In the genomic region with DNA sequence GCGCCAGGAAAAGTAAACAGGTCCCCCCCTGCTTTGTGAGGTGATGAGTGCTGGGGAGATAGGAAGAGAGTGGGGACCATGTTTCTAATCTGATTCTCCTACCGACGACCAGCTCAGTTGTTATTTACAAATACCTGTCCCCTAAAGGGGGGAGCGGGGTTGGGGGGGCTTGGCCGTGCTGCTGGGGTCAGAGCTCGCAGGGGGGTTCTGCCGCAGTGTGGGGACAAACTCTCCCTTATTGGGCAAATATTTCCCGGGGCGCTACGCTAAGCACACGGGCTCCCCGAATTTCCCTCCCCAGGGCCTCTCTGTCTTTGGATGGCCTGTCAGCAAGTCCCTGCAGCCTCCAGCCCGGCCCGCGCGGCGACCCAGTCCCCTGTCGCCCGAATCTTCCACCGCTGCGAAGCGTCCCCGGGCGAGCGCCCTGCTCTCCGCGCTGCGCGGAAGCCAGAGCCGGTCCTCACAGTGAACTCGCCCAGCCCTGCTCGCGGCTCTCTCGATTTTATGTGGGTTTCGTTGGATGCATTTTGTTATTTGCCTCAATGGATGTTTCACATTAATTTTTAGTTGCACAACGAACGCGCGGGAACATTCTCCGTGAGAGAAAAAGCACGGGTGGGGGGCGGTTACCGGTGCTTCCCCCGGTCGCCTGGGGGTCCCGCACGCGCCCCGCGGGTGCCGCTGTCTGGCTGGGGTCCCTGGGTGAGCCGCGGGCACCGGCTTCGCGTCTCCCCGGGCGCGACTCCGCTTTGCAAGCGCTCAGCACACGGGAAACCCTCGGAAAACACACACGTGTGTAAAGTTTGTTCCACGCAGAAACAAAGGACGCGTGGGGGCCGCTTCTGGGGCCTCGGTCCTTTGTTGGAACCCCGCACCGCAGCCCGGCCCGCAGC, we compare ENCODE assay signal across 9 cellular contexts. TPM values are rescaled to one million over a fixed set of nuclear protein-coding genes. Genes with fewer than 3 reads are reported as not detected.
DNase-seq lines count a peak whose midpoint lies in the region; ATAC-seq and TF ChIP-seq lines count a peak whose summit lies in the region.
"Had no signal": no experiment of that assay in that cellular context is flagged by ENCODE, and none has a peak within 500 bp of the region (broad histone marks: within the 10 kb centered on the region; RNA-seq: fewer than 3 reads in every experiment).

No MANE protein-coding gene starts in this region.

- H3K27ac Mint-ChIP-seq in HFFc6, result peak overlapping the region; percentile 60
- H3K27ac Mint-ChIP-seq in activated T-cell treated with anti-CD3 and anti-CD28 coated beads, Interleukin-2, amount 50 U/mL, for 24 hours, result peak overlapping the region; percentile 76

- no peaks in the 10 kb centered on the region for H3K36me3 ChIP-seq in prostate gland

- intact Hi-C loops in prostate gland (cut with DNase I), result loop anchor here (2.0 to 5.0 kb wide), 4 partner anchors 43 to 412 kb away; partner anchors contain the start of gene NPEPL1

- no peaks in the 10 kb centered on the region; the same call in 1 of the 2 replicates for H3K27me3 Mint-ChIP-seq in HFFc6 (ENCODE audit: insufficient read depth)
- no peaks in the 10 kb centered on the region for H3K27me3 Mint-ChIP-seq in activated T-cell treated with anti-CD3 and anti-CD28 coated beads, Interleukin-2, amount 50 U/mL, for 24 hours

- H3K36me3 Mint-ChIP-seq in HFFc6 (ENCODE audit: low read depth), result peaks cover 24% of the 10 kb centered on the region
- peaks cover 33% of the 10 kb centered on the region for H3K36me3 Mint-ChIP-seq in activated T-cell treated with anti-CD3 and anti-CD28 coated beads, Interleukin-2, amount 50 U/mL, for 24 hours (ENCODE audit: low read depth)

- TF ChIP-seq POLR2A in prostate gland (IDR thresholded peaks at IDR 0.05), result no peak

- H3K9me3 Mint-ChIP-seq in HFFc6, result no peaks in the 10 kb centered on the region
- H3K9me3 Mint-ChIP-seq in activated T-cell treated with anti-CD3 and anti-CD28 coated beads, Interleukin-2, amount 50 U/mL, for 24 hours, result no peaks in the 10 kb centered on the region

- WGBS in prostate gland, result 21% methylated on average over 66 of the region's 73 CpGs

- TF ChIP-seq CTCF in HFFc6 (IDR thresholded peaks at IDR 0.05) (no peak), foreskin keratinocyte (conservative IDR thresholded peaks at IDR 0.05) (no peak), prostate gland (IDR thresholded peaks at IDR 0.05) (no peak)

- H3K9me3 ChIP-seq in prostate gland, result no peaks in the 10 kb centered on the region

- H3K4me1 Mint-ChIP-seq in HFFc6 (ENCODE audit: low read depth), result peaks cover 49% of the 10 kb centered on the region
- peaks cover 29% of the 10 kb centered on the region for H3K4me1 Mint-ChIP-seq in activated T-cell treated with anti-CD3 and anti-CD28 coated beads, Interleukin-2, amount 50 U/mL, for 24 hours (ENCODE audit: low read depth)

- H3K4me1 ChIP-seq in foreskin keratinocyte, result peaks cover 23% of the 10 kb centered on the region
- H3K4me1 ChIP-seq in prostate gland (replicated peaks), result peaks cover 8% of the 10 kb centered on the region

- no peaks in the 10 kb centered on the region for H3K27me3 ChIP-seq in foreskin keratinocyte
- H3K27me3 ChIP-seq in prostate gland (replicated peaks; ENCODE audit: insufficient read depth), result no peaks in the 10 kb centered on the region

- H3K4me3 Mint-ChIP-seq in HFFc6, result 0 out of 2 replicates have a peak overlapping the region, but pooled peaks have one; percentile 17
- peak overlapping the region; percentile 63 for H3K4me3 Mint-ChIP-seq in activated T-cell treated with anti-CD3 and anti-CD28 coated beads, Interleukin-2, amount 50 U/mL, for 24 hours

- no peak for DNase-seq in HFFc6
- peak; percentile 70 for DNase-seq in activated T-cell treated with anti-CD3 and anti-CD28 coated beads, Interleukin-2, amount 50 U/mL, for 24 hours
- DNase-seq in foreskin keratinocyte, result no peak
- DNase-seq in prostate gland (ENCODE audit: low spot score), result no peak
- no peak for DNase-seq in DMS79 (lab: John Stamatoyannopoulos, UW)

- H3K27ac ChIP-seq in foreskin keratinocyte, result peak overlapping the region; percentile 68
- peak overlapping the region; percentile 92 for H3K27ac ChIP-seq in prostate gland

- ATAC-seq in foreskin keratinocyte, result no peak
- no peak for ATAC-seq in HG03175 (IDR thresholded peaks at IDR 0.05; ENCODE audit: unreplicated experiment)
- no peak for ATAC-seq in GM19035 (IDR thresholded peaks at IDR 0.05; ENCODE audit: unreplicated experiment)
- no peak for ATAC-seq in HG03045 (IDR thresholded peaks at IDR 0.05; ENCODE audit: unreplicated experiment)
- ATAC-seq: K562 had no signal

- peak overlapping the region; percentile 77 to 89 for H3K4me3 ChIP-seq in prostate gland

RNA-seq across cellular contexts. Expression of gene STX16, which starts 1.5 kb away (rescaled TPM):
- 10 to 100 TPM; 44.4 to 51.8 (median 48.3) TPM for total RNA-seq in HFFc6 (2021; fragmentation: NEBNext Ultra II Directional; extraction: Animal tissue kit (Norgen Biotek cat#: 25700))
- total RNA-seq in foreskin keratinocyte, result 38.2 and 40.9 TPM in 2 replicates
- polyA plus RNA-seq in foreskin keratinocyte, result 19.0 and 20.8 TPM in 2 replicates
- total RNA-seq in prostate gland, result 100 to 1,000 TPM in 1 of 2 donors, 10 to 100 TPM in 1; 34.3 to 115 TPM

RNA-seq across cellular contexts. Expression of gene NPEPL1, which starts 43.1 kb away (rescaled TPM):
- 10 to 100 TPM; 12.0 to 17.8 (median 12.6) TPM for total RNA-seq in HFFc6 (2021; fragmentation: NEBNext Ultra II Directional; extraction: Animal tissue kit (Norgen Biotek cat#: 25700))
- 10.7 and 11.8 TPM in 2 replicates for total RNA-seq in foreskin keratinocyte
- polyA plus RNA-seq in foreskin keratinocyte, result 12.1 and 15.8 TPM in 2 replicates
- total RNA-seq in prostate gland, result 10 to 100 TPM; 25.7 to 63.1 TPM
